ENCODE assay signal across 8 cellular contexts in the genomic region with DNA sequence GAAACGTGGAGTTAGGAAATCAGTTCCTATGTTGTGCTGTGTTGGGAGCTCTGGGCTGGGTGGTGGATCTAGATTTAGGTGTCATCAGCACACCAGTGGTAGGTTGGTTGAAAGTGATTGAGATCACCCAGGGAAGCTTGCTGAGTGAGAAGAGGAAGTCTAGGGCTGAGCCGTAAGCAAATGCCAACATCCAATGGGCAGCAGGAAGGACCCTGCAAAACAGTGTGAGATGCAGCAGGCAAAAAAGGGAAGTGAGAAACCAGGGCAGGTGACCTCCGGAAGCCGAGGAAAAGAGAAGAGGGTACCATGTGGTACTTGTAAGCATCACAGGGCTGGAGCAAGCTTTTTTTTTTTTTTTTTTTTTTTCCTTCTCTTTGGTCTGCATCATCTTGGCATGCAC. TPM values are rescaled to one million over a fixed set of nuclear protein-coding genes. Genes with fewer than 3 reads are reported as not detected.
DNase-seq lines count a peak whose midpoint lies in the region; ATAC-seq and TF ChIP-seq lines count a peak whose summit lies in the region.

No MANE protein-coding gene starts in this region.

- no peak for TF ChIP-seq POLR2A in heart left ventricle (IDR thresholded peaks at IDR 0.05)

- no peak overlapping the region for H3K4me3 ChIP-seq in heart left ventricle

- intact Hi-C loops in heart left ventricle (cut with DNase I) = no loop called here

- WGBS in heart left ventricle, 4 donors = 62 to 76% (median 70%) methylated on average over 4 of the region's 4 CpGs

- no peaks in the 10 kb centered on the region for H3K27me3 ChIP-seq in heart left ventricle

- ATAC-seq in GM21723 (IDR thresholded peaks at IDR 0.05; ENCODE audit: unreplicated experiment) (peak; percentile 92), heart left ventricle (peak; percentile 32 to 74 (median 67))

- H3K4me1 ChIP-seq in heart left ventricle = peaks cover 0 to 79% (median 13%) of the 10 kb centered on the region in 12 donors

- DNase-seq in GM13976 (ENCODE audit: low spot score) (peak; percentile 68), Kasumi-1 (lab: John Stamatoyannopoulos, UW) (peak; percentile 97), heart left ventricle (peak in 3 of 5 donors; percentile 45 to 59 (median 53)), cerebellar nuclear complex (lab: John Stamatoyannopoulos, UW) (no peak), NCI-H446 treated with DMSO at 0.1 percent for 48 hours (lab: John Stamatoyannopoulos, UW) (no peak), putamen (ENCODE audit: low spot score) (no peak)
- DNase-seq in activated CD8-positive, alpha-beta memory T cell treated with anti-CD3 and anti-CD28 coated beads, Interleukin-2, amount 50 U/mL, for 4 hours = no peak

- in situ Hi-C loops in GM13976 (cut with MboI; ENCODE audit: low sequenced_read_pairs, unreplicated experiment) = no loop called here

- H3K27ac ChIP-seq in heart left ventricle = peak overlapping the region in 3 of 12 donors; percentile 14 to 93 (median 32)

- H3K36me3 ChIP-seq in heart left ventricle = no peaks in the 10 kb centered on the region

- TF ChIP-seq CTCF in GM13976 (IDR thresholded peaks at IDR 0.05; ENCODE audit: borderline replicate concordance, control extremely low read depth, extremely low read depth, insufficient read depth, missing control alignments) = no peak
- no peak for TF ChIP-seq CTCF in heart left ventricle (IDR thresholded peaks at IDR 0.05)

- no peaks in the 10 kb centered on the region for H3K9me3 ChIP-seq in heart left ventricle

RNA-seq across cellular contexts. Expression of a gene that starts 15.9 kb away (rescaled TPM):
- total RNA-seq in heart left ventricle = 100 to 1,000 TPM in 4 of 9 donors, 10 to 100 TPM in 5; 78.6 to 121 (median 93.9) TPM
- 100 to 1,000 TPM in 1 of 2 donors, 10 to 100 TPM in 1; 82.3 to 115 TPM for polyA plus RNA-seq in heart left ventricle

RNA-seq across cellular contexts. Expression of a gene that starts 45.1 kb away (rescaled TPM):
- 10 to 100 TPM; 30.0 to 46.3 (median 37.7) TPM for total RNA-seq in heart left ventricle
- 10 to 100 TPM; 30.7 to 46.6 TPM for polyA plus RNA-seq in heart left ventricle

RNA-seq across cellular contexts. Expression of a gene that starts 49.8 kb away (rescaled TPM):
- 100 to 1,000 TPM; 388 to 743 (median 512) TPM for total RNA-seq in heart left ventricle
- polyA plus RNA-seq in heart left ventricle = 100 to 1,000 TPM; 376 to 501 TPM

Comparison
In these comparisons a context has a peak if more than half of its experiments do, and no peak if none do; other contexts are left out.
1. DNase-seq: peak in GM13976 (single experiment), Kasumi-1 (2 of 2) and heart left ventricle (3 of 5); none in cerebellar nuclear complex (0 of 2), NCI-H446 treated with DMSO at 0.1 percent for 48 hours (single experiment), activated CD8-positive, alpha-beta memory T cell treated with anti-CD3 and anti-CD28 coated beads, Interleukin-2, amount 50 U/mL, for 4 hours (single experiment) and putamen (single experiment).